23 cellular contexts compared by ENCODE assay signal in the genomic region with DNA sequence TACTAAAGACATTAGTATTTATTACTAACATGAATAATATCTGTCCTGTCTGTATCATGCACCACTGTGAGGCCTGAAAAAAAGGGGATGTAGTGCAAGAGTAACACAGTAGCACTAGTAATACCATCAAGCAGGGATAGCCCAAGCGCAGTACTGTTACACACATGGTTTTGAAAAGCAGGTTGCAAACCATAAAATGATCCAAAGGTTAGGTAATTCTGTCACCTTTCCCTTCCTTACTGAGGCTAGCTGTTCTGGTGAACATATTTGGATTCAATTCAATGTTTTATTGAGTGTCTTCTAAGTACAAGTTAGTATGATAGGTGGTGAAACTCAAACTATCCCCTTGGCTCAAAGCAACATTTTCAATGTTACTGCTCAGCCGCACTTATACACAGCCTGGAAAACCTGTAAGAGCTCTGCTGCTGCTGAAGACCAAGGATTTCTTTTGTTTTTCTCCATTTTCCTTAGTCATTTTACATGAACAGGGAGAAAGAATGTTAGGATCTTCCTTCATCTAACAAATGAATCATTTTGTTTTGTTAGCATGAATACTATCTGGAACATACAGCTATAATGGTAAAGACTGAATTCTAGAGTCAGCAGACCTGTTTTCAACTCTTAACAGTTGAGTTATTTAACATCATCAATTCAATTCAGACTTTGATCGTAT.
DNase-seq lines count a peak whose midpoint lies in the region; ATAC-seq, FAIRE-seq and TF ChIP-seq lines count a peak whose summit lies in the region.
"Had no signal": no experiment of that assay in that cellular context is flagged by ENCODE, and none has a peak within 500 bp of the region (broad histone marks: within the 10 kb centered on the region; RNA-seq: fewer than 3 reads in every experiment).

No MANE protein-coding gene starts in this region.

- H3K27me3 Mint-ChIP-seq in nephron progenitor cell (ENCODE audit: low read depth, poor library complexity) = no peaks in the 10 kb centered on the region
- H3K27me3 Mint-ChIP-seq: activated naive CD8-positive, alpha-beta T cell treated with anti-CD3 and anti-CD28 coated beads for 36 hours had no signal

- 0 out of 2 replicates have a peak, but pooled peaks cover 4% of the 10 kb centered on the region for H3K9me3 ChIP-seq in PC-3 (ENCODE audit: low read length)
- no peaks in the 10 kb centered on the region for H3K9me3 ChIP-seq in osteoblast (ENCODE audit: low read depth, low read length)

- H3K27me3 ChIP-seq in PC-3 (ENCODE audit: low read length) (no peaks in the 10 kb centered on the region), osteoblast (ENCODE audit: insufficient read depth, low read length) (no peaks in the 10 kb centered on the region)
- H3K27me3 ChIP-seq: spleen had no signal

- intact Hi-C loops in PC-3 (cut with micrococcal nuclease) = loop anchor here (5.0 kb wide), 1 partner anchor 288 kb away; no protein-coding TSS in a partner anchor

- H3K9me2 ChIP-seq in PC-3 (replicated peaks; ENCODE audit: low read length) = no peaks in the 10 kb centered on the region

- H3K9me3 Mint-ChIP-seq in nephron progenitor cell = peaks cover 21% of the 10 kb centered on the region

- H2AFZ ChIP-seq in PC-3 (ENCODE audit: low read length) (peak overlapping the region; percentile 28), osteoblast (ENCODE audit: low read length) (peak overlapping the region; percentile 8)

- H3K36me3 Mint-ChIP-seq in nephron progenitor cell (ENCODE audit: low read depth) = peaks cover 18% of the 10 kb centered on the region
- H3K36me3 Mint-ChIP-seq: activated naive CD8-positive, alpha-beta T cell treated with anti-CD3 and anti-CD28 coated beads for 36 hours; CD4-positive, alpha-beta memory T cell had no signal

- no peak for DNase-seq in GM18507 (ENCODE audit: extremely low spot score, insufficient read length, low read depth)
- DNase-seq in PC-3 = peak; percentile 55
- DNase-seq in epithelial cell of esophagus (ENCODE audit: low read depth) = peak; percentile 60
- DNase-seq in osteoblast (ENCODE audit: insufficient read length, low spot score, missing footprints) = no peak
- DNase-seq in GM03348 (ENCODE audit: low spot score) = no peak
- DNase-seq in dedifferentiated amniotic fluid mesenchymal stem cell (ENCODE audit: extremely low spot score) = no peak
- no peak for DNase-seq in nephron progenitor cell
- DNase-seq: activated CD4-positive, alpha-beta T cell treated with anti-CD3 and anti-CD28 coated beads, Interleukin-2, amount 50 U/mL, for 4 hours; activated CD8-positive, alpha-beta memory T cell treated with anti-CD3 and anti-CD28 coated beads, Interleukin-2, amount 50 U/mL, for 4 hours; activated naive CD8-positive, alpha-beta T cell treated with anti-CD3 and anti-CD28 coated beads for 36 hours; CD4-positive, alpha-beta memory T cell; GF-D8; head of caudate nucleus; Kasumi-1; NCI-H1092; NCI-H2029 treated with DMSO at 0.1 percent for 48 hours; spleen; stimulated activated CD4-positive, alpha-beta T cell treated with anti-CD3 and anti-CD28 coated beads, Interleukin-4, amount 100 ng/mL, for 24 hours; stimulated activated naive CD4-positive, alpha-beta T cell treated with Interleukin-2 at 50 U/mL for 16 hours had no signal

- H3F3A ChIP-seq in PC-3 (ENCODE audit: low read length, unreplicated experiment) = no peaks in the 10 kb centered on the region

- POLR2A ChIA-PET in PC-3 (lab: Charles Lee; ENCODE audit: unreplicated experiment) = interaction anchor here (0.7 kb wide), 1 partner anchor 17 kb away, joined by 5 read pairs; no protein-coding TSS in a partner anchor

- H4K20me1 ChIP-seq in PC-3 (ENCODE audit: low read length) (no peaks in the 10 kb centered on the region), osteoblast (ENCODE audit: insufficient read depth, low read length) (no peaks in the 10 kb centered on the region)

- H3K27ac ChIP-seq in PC-3 (ENCODE audit: low read length) (peak overlapping the region; percentile 96), osteoblast (ENCODE audit: low read depth, low read length) (peak overlapping the region; percentile 35)
- H3K27ac ChIP-seq: spleen had no signal

- peak overlapping the region; percentile 12; the same call in 1 of the 2 replicates for H3K9ac ChIP-seq in PC-3 (ENCODE audit: low read length)

- no TSS peak for BruUV-seq in PC-3 (replicated peaks; lab: Mats Ljungman, UMichigan)

- H3K4me1 ChIP-seq in PC-3 (ENCODE audit: insufficient read depth, low read length) (peaks cover 76% of the 10 kb centered on the region), osteoblast (ENCODE audit: insufficient read depth, low read length) (peaks cover 51% of the 10 kb centered on the region)

- H3K4me3 ChIP-seq in PC-3 (ENCODE audit: low read length) (no peak overlapping the region), epithelial cell of esophagus (ENCODE audit: low read length) (no peak overlapping the region), osteoblast (ENCODE audit: insufficient read depth, low read length) (no peak overlapping the region)
- H3K4me3 ChIP-seq: spleen had no signal

- FAIRE-seq in GM18507 (lab: Jason Lieb, UNC) = peak; percentile 35
- FAIRE-seq: endometrium, RCC 7860 had no signal

- H3K4me3 Mint-ChIP-seq in nephron progenitor cell = no peak overlapping the region
- H3K4me3 Mint-ChIP-seq: activated naive CD8-positive, alpha-beta T cell treated with anti-CD3 and anti-CD28 coated beads for 36 hours; CD4-positive, alpha-beta memory T cell; WTC11 had no signal

- no peak for ATAC-seq in PC-3
- ATAC-seq in GM19463 (IDR thresholded peaks at IDR 0.05; ENCODE audit: unreplicated experiment) = no peak
- ATAC-seq: WTC11 had no signal

- no peak for TF ChIP-seq CTCF in PC-3 (conservative IDR thresholded peaks at IDR 0.05; ENCODE audit: low read depth, low read length)
- no peak for TF ChIP-seq CTCF in epithelial cell of esophagus (IDR thresholded peaks at IDR 0.05; ENCODE audit: insufficient read depth, low read depth, low read length, missing control alignments)
- TF ChIP-seq CTCF in osteoblast (IDR thresholded peaks at IDR 0.05; ENCODE audit: extremely low read depth, low read depth, low read length) = no peak
- TF ChIP-seq CTCF in nephron progenitor cell (IDR thresholded peaks at IDR 0.05) = no peak

- H3K27ac Mint-ChIP-seq in nephron progenitor cell = no peak overlapping the region
- H3K27ac Mint-ChIP-seq: activated naive CD8-positive, alpha-beta T cell treated with anti-CD3 and anti-CD28 coated beads for 36 hours; CD4-positive, alpha-beta memory T cell; WTC11 had no signal

- 0 out of 2 replicates have a peak, but pooled peaks cover 6% of the 10 kb centered on the region for H3K36me3 ChIP-seq in PC-3 (ENCODE audit: low read depth, low read length)
- no peaks in the 10 kb centered on the region for H3K36me3 ChIP-seq in osteoblast (ENCODE audit: insufficient read depth, low read length)
- H3K36me3 ChIP-seq: spleen had no signal

- H3K4me2 ChIP-seq in PC-3 (ENCODE audit: low read length) (peak overlapping the region; percentile 66), osteoblast (ENCODE audit: insufficient read depth, low read length) (peak overlapping the region; percentile 10)

- H3K79me2 ChIP-seq in PC-3 (ENCODE audit: low read length) (no peaks in the 10 kb centered on the region), osteoblast (ENCODE audit: insufficient read depth, low read length) (no peaks in the 10 kb centered on the region)

- CTCF ChIA-PET in PC-3 (lab: Charles Lee) = no interaction called here

- H3K4me1 Mint-ChIP-seq in nephron progenitor cell = peaks cover 50% of the 10 kb centered on the region

Comparison
In these comparisons a context has a peak if more than half of its experiments do, and no peak if none do; other contexts are left out.
1. DNase-seq: peak in PC-3 (single experiment) and epithelial cell of esophagus (single experiment); none in GM18507 (single experiment), osteoblast (single experiment), GM03348 (single experiment), dedifferentiated amniotic fluid mesenchymal stem cell (single experiment) and nephron progenitor cell (single experiment).